ENCODE assay signal across 1 cellular context in genomic region chr16:654034-654433, GRCh38.
TF ChIP-seq lines count a peak whose summit lies in the region.

No MANE protein-coding gene starts in this region.

TF ChIP-seq in HepG2, 621 proteins besides CTCF, POLR2A, EP300 and RAD21 (continued from another document):
- TF ChIP-seq ZBTB10 (CRISPR knock-in tag; IDR thresholded peaks at IDR 0.05; ENCODE audit: borderline replicate concordance): no peak
- no peak for TF ChIP-seq KMT2A (CRISPR knock-in tag; IDR thresholded peaks at IDR 0.05)
- TF ChIP-seq ZNF816 (CRISPR knock-in tag; IDR thresholded peaks at IDR 0.05; ENCODE audit: borderline replicate concordance): no peak
- peak; percentile 44; the same call in 1 of the 2 replicates for TF ChIP-seq GATAD2A (CRISPR knock-in tag; IDR thresholded peaks at IDR 0.05)
- TF ChIP-seq ZNF503 (CRISPR knock-in tag; IDR thresholded peaks at IDR 0.05): no peak
- TF ChIP-seq ZSCAN25 (CRISPR knock-in tag; IDR thresholded peaks at IDR 0.05): no peak
- TF ChIP-seq NR2C2 (CRISPR knock-in tag; IDR thresholded peaks at IDR 0.05; ENCODE audit: borderline replicate concordance): peak; percentile 81
- no peak for TF ChIP-seq ETV6 (CRISPR knock-in tag; conservative IDR thresholded peaks at IDR 0.05)
- no peak for TF ChIP-seq ZEB1 (IDR thresholded peaks at IDR 0.05; ENCODE audit: insufficient replicate concordance, low read depth)
- no peak for TF ChIP-seq SMARCC2 (IDR thresholded peaks at IDR 0.05)
- TF ChIP-seq RFX3 (CRISPR knock-in tag; IDR thresholded peaks at IDR 0.05): no peak
- TF ChIP-seq ZNF891 (CRISPR knock-in tag; IDR thresholded peaks at IDR 0.05): no peak
- no peak for TF ChIP-seq NFAT5 (CRISPR knock-in tag; IDR thresholded peaks at IDR 0.05)
- TF ChIP-seq WIZ (CRISPR knock-in tag; IDR thresholded peaks at IDR 0.05): no peak
- no peak for TF ChIP-seq MIER3 (CRISPR knock-in tag; IDR thresholded peaks at IDR 0.05; ENCODE audit: borderline replicate concordance)
- no peak for TF ChIP-seq ZBTB42 (CRISPR knock-in tag; IDR thresholded peaks at IDR 0.05)
- TF ChIP-seq NR0B2 (CRISPR knock-in tag; IDR thresholded peaks at IDR 0.05): no peak
- no peak for TF ChIP-seq MEIS2 (CRISPR knock-in tag; IDR thresholded peaks at IDR 0.05)
- TF ChIP-seq DNMT3B (CRISPR knock-in tag; conservative IDR thresholded peaks at IDR 0.05): no peak
- no peak for TF ChIP-seq AGO2 (optimal IDR thresholded peaks at IDR 0.05; ENCODE audit: low read depth, low read length)
- peak; percentile 32; the same call in 1 of the 2 replicates for TF ChIP-seq NCOA2 (CRISPR knock-in tag; IDR thresholded peaks at IDR 0.05)
- TF ChIP-seq HDAC2 (CRISPR knock-in tag; IDR thresholded peaks at IDR 0.05): 0 out of 2 replicates have a peak, but pooled peaks have one; percentile 29
- TF ChIP-seq TFDP1 (CRISPR knock-in tag; IDR thresholded peaks at IDR 0.05; ENCODE audit: borderline replicate concordance): no peak
- TF ChIP-seq SNAPC4 (CRISPR knock-in tag; IDR thresholded peaks at IDR 0.05): no peak
- no peak for TF ChIP-seq IRF1 (CRISPR knock-in tag; IDR thresholded peaks at IDR 0.05; ENCODE audit: low read depth)
- no peak for TF ChIP-seq AGO1 (IDR thresholded peaks at IDR 0.05; ENCODE audit: low read depth, low read length, poor library complexity, severe bottlenecking)
- no peak for TF ChIP-seq CC2D1A (CRISPR knock-in tag; IDR thresholded peaks at IDR 0.05)
- no peak for TF ChIP-seq ZSCAN22 (CRISPR knock-in tag; IDR thresholded peaks at IDR 0.05)
- no peak for TF ChIP-seq ZNF124 (CRISPR knock-in tag; IDR thresholded peaks at IDR 0.05)
